Comparison of ENCODE assay signal across 26 cellular contexts in the genomic region with DNA sequence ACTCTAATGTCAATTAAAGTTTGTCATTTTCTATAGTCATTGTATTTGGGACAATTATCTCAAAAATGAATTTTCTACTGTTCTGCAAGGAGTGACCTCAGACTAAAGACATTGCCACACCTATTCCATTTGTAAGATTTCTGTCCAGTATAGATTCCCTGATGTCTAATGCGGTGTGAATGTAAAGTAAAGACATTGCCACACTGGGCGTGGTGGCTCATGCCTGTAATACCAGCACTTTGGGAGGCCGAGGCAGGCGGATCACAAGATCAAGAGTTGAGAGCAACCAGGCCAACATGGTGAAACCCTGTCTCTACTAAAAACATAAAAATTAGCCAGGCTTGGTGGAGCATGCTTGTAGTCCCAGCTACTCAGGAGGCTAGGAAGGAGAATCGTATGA.
"Had no signal": no experiment of that assay in that cellular context is flagged by ENCODE, and none has a peak within 500 bp of the region (broad histone marks: within the 10 kb centered on the region; RNA-seq: fewer than 3 reads in every experiment).

No MANE protein-coding gene starts in this region.

- H3K9me3 ChIP-seq: colonic mucosa, esophagus muscularis mucosa, gastrocnemius medialis, gastroesophageal sphincter had no signal

- H3K4me1 Mint-ChIP-seq: endodermal cell had no signal

- H3K4me3 Mint-ChIP-seq: dendritic cell treated with granulocyte-macrophage colony-stimulating factor and Interleukin-4, amounts not matched to agents 40 ng/mL and 50 ng/mL, for 4 days; effector memory CD8-positive, alpha-beta T cell; endodermal cell had no signal

- ATAC-seq: effector memory CD8-positive, alpha-beta T cell; foreskin keratinocyte; gastrocnemius medialis; gastroesophageal sphincter; heart left ventricle; heart right ventricle had no signal

- FAIRE-seq: colon, endometrium, endothelial cell of umbilical vein, frontal cortex had no signal

- H3K4me3 ChIP-seq: colonic mucosa, coronary artery, dorsolateral prefrontal cortex, esophagus muscularis mucosa, esophagus squamous epithelium, gastrocnemius medialis, gastroesophageal sphincter, heart left ventricle, heart right ventricle had no signal

- H3K27me3 Mint-ChIP-seq: dendritic cell treated with granulocyte-macrophage colony-stimulating factor and Interleukin-4, amounts not matched to agents 40 ng/mL and 50 ng/mL, for 4 days; effector memory CD8-positive, alpha-beta T cell had no signal

- H3K27ac Mint-ChIP-seq: dendritic cell treated with granulocyte-macrophage colony-stimulating factor and Interleukin-4, amounts not matched to agents 40 ng/mL and 50 ng/mL, for 4 days; effector memory CD8-positive, alpha-beta T cell; endodermal cell had no signal

- H3K27me3 ChIP-seq: colonic mucosa, dorsolateral prefrontal cortex, esophagus muscularis mucosa, esophagus squamous epithelium, foreskin keratinocyte, gastrocnemius medialis, gastroesophageal sphincter, heart left ventricle, heart right ventricle had no signal

- H3K36me3 ChIP-seq: colonic mucosa had no signal

- H3K9me3 Mint-ChIP-seq: endodermal cell had no signal

- H3K27ac ChIP-seq: colonic mucosa, coronary artery, dorsolateral prefrontal cortex, esophagus muscularis mucosa, esophagus squamous epithelium, foreskin keratinocyte, gastrocnemius medialis, gastroesophageal sphincter, heart left ventricle, heart right ventricle had no signal

- H3K4me1 ChIP-seq: colonic mucosa, esophagus squamous epithelium, foreskin keratinocyte, gastrocnemius medialis, gastroesophageal sphincter, heart right ventricle had no signal

- DNase-seq: colonic mucosa; cortex of kidney; dermis blood vessel endothelial cell; dorsolateral prefrontal cortex; effector CD4-positive, alpha-beta T cell; effector CD8-positive, alpha-beta T cell; effector memory CD4-positive, alpha-beta T cell; effector memory CD8-positive, alpha-beta T cell; endodermal cell; esophagus squamous epithelium; foreskin fibroblast; foreskin keratinocyte; foreskin melanocyte; gastrocnemius medialis; glutamatergic neuron; head of caudate nucleus; heart left ventricle; heart right ventricle had no signal
